9 cellular contexts compared by ENCODE assay signal in the genomic region with DNA sequence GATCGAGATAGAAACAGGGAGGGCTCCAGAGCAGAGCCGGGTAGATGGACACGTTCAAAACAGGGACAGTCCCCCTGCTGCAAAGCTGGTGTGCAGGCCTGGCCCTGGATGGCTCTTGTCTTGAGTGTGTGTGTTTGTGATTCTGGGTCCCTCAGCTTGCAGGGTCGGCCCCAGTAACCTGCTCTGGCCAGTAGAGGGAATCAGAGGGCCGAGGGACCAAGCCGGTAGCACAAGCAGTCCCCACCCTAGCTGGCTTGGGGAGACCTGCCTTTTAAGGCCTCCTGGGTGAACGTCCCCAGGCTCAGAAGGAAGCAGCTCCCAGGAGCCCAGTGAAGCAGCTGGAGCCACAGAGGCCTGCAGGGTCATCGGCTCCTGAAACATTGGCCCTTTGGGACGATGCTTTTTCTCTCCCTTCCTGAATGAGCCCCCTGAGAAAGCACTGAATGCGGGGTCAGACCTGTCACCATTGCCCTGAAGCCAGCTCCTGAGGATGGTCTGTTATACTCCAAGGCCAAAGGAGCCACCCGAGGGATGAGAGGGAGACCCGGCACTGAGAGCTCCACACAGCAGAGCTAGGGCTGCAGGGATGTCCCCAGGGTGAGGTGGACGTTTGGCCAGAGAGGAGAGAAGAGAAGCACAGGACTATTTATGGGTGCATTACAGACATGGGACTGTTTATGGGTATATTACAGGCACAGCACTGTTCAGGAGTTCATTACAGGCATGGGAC. TPM values are rescaled to one million over a fixed set of nuclear protein-coding genes. Genes with fewer than 3 reads are reported as not detected.
A peak's percentile ranks its signal among the peaks of the same experiment; 100 is the strongest.
DNase-seq lines count a peak whose midpoint lies in the region; ATAC-seq and TF ChIP-seq lines count a peak whose summit lies in the region.
"Had no signal": no experiment of that assay in that cellular context is flagged by ENCODE, and none has a peak within 500 bp of the region (broad histone marks: within the 10 kb centered on the region; RNA-seq: fewer than 3 reads in every experiment).

No MANE protein-coding gene starts in this region.

- no peak overlapping the region for H3K4me3 ChIP-seq in fibroblast of lung (replicated peaks in 1 of 4; ENCODE audit: control extremely low read depth in 1 of 4, insufficient read depth in 1 of 4, low read depth in 3 of 4, low read length in 4 of 4)
- H3K4me3 ChIP-seq in rectal smooth muscle tissue (ENCODE audit: low read length) = no peak overlapping the region

- H3K36me3 ChIP-seq in fibroblast of lung (ENCODE audit: control insufficient read depth, insufficient read depth, low read length) (no peaks in the 10 kb centered on the region), rectal smooth muscle tissue (ENCODE audit: control insufficient read depth, insufficient read depth, low read length) (no peaks in the 10 kb centered on the region)

- POLR2A ChIA-PET in WTC11 (lab: Charles Lee) = interaction anchor here (0.7 kb wide), 1 partner anchor 11 kb away, joined by 3 read pairs; no protein-coding TSS in a partner anchor

- H4K20me1 ChIP-seq in fibroblast of lung (ENCODE audit: control insufficient read depth, extremely low read depth, insufficient read depth, low read length) = no peaks in the 10 kb centered on the region

- CTCF ChIA-PET in WTC11 (lab: Charles Lee) = interaction anchor here (0.6 to 3.4 kb wide), 42 partner anchors 11 to 451 kb away, joined by 3 to 69 read pairs (median 4); partner anchors contain the start of genes COL6A3, COPS8 and MLPH

- H3K9me3 ChIP-seq in fibroblast of lung (ENCODE audit: control insufficient read depth, insufficient read depth, low read depth, low read length) = no peaks in the 10 kb centered on the region

- no peak overlapping the region for H3K4me2 ChIP-seq in fibroblast of lung (ENCODE audit: extremely low read depth, insufficient read depth, low read length)

- no peaks in the 10 kb centered on the region for H3K36me3 Mint-ChIP-seq in WTC11

- DNase-seq in Daoy (ENCODE audit: low read depth) (peak; percentile 59), HuH-7 (ENCODE audit: low spot score) (peak; percentile 82), WTC11 (ENCODE audit: low spot score) (peak; percentile 81), fibroblast of lung (ENCODE audit: low read depth in 2 of 2) (peak; percentile 45 to 66)

- H3K27me3 Mint-ChIP-seq in WTC11 (ENCODE audit: low read depth) = peaks cover 12% of the 10 kb centered on the region

- peak; percentile 34; the same call in 1 of the 2 replicates for TF ChIP-seq CTCF in WTC11 (IDR thresholded peaks at IDR 0.05)
- TF ChIP-seq CTCF in fibroblast of lung (conservative IDR thresholded peaks at IDR 0.05 in 1 of 2, IDR thresholded peaks at IDR 0.05 in 1 of 2; ENCODE audit: low read depth in 1 of 2, low read length in 2 of 2) = peak; percentile 72 to 75

- no peak overlapping the region for H3K4me3 Mint-ChIP-seq in WTC11

- H3K27me3 ChIP-seq in fibroblast of lung (ENCODE audit: control insufficient read depth, insufficient read depth, low read length) (no peaks in the 10 kb centered on the region), rectal smooth muscle tissue (ENCODE audit: control insufficient read depth, insufficient read depth, low read length) (peaks cover 2% of the 10 kb centered on the region)

- ATAC-seq in WTC11 (peak; percentile 78), HG03196 (IDR thresholded peaks at IDR 0.05; ENCODE audit: unreplicated experiment) (no peak), HG03354 (IDR thresholded peaks at IDR 0.05; ENCODE audit: poor library complexity, severe bottlenecking, unreplicated experiment) (no peak), HG03025 (IDR thresholded peaks at IDR 0.05; ENCODE audit: low FRiP score, unreplicated experiment) (no peak)

- no peak overlapping the region for H3K27ac Mint-ChIP-seq in WTC11

- no peak overlapping the region for H2AFZ ChIP-seq in fibroblast of lung (ENCODE audit: low read length)

- H3K4me1 ChIP-seq in fibroblast of lung (ENCODE audit: control insufficient read depth, extremely low read depth, insufficient read depth, low read length) (peaks cover 21% of the 10 kb centered on the region), rectal smooth muscle tissue (ENCODE audit: control insufficient read depth, insufficient read depth, low read length) (peaks cover 4% of the 10 kb centered on the region)

- H3K27ac ChIP-seq in fibroblast of lung (ENCODE audit: insufficient read depth, low read length) (no peak overlapping the region), rectal smooth muscle tissue (ENCODE audit: low read depth, low read length) (peak overlapping the region; percentile 50)

- H3K9ac ChIP-seq in fibroblast of lung (ENCODE audit: insufficient read depth, low read length) (no peak overlapping the region), rectal smooth muscle tissue (ENCODE audit: low read length) (no peak overlapping the region)

- H3K79me2 ChIP-seq in fibroblast of lung (ENCODE audit: control insufficient read depth, insufficient read depth, low read length) = no peaks in the 10 kb centered on the region

- H3K4me1 Mint-ChIP-seq in WTC11 = peaks cover 18% of the 10 kb centered on the region

- H3K9me3 Mint-ChIP-seq in WTC11 = no peaks in the 10 kb centered on the region

TF ChIP-seq in WTC11, 78 proteins besides CTCF, POLR2A, EP300 and RAD21 (continues in another document):
- TF ChIP-seq ELF4 (CRISPR knock-in tag; IDR thresholded peaks at IDR 0.05; ENCODE audit: low read depth) (no peak), ESRRA (CRISPR knock-in tag; IDR thresholded peaks at IDR 0.05; ENCODE audit: borderline replicate concordance) (no peak), KAT7 (CRISPR knock-in tag; IDR thresholded peaks at IDR 0.05; ENCODE audit: borderline replicate concordance) (no peak), NFATC4 (CRISPR knock-in tag; IDR thresholded peaks at IDR 0.05) (no peak), FOXK1 (CRISPR knock-in tag; IDR thresholded peaks at IDR 0.05) (no peak)
- TF ChIP-seq, protein P1, sequence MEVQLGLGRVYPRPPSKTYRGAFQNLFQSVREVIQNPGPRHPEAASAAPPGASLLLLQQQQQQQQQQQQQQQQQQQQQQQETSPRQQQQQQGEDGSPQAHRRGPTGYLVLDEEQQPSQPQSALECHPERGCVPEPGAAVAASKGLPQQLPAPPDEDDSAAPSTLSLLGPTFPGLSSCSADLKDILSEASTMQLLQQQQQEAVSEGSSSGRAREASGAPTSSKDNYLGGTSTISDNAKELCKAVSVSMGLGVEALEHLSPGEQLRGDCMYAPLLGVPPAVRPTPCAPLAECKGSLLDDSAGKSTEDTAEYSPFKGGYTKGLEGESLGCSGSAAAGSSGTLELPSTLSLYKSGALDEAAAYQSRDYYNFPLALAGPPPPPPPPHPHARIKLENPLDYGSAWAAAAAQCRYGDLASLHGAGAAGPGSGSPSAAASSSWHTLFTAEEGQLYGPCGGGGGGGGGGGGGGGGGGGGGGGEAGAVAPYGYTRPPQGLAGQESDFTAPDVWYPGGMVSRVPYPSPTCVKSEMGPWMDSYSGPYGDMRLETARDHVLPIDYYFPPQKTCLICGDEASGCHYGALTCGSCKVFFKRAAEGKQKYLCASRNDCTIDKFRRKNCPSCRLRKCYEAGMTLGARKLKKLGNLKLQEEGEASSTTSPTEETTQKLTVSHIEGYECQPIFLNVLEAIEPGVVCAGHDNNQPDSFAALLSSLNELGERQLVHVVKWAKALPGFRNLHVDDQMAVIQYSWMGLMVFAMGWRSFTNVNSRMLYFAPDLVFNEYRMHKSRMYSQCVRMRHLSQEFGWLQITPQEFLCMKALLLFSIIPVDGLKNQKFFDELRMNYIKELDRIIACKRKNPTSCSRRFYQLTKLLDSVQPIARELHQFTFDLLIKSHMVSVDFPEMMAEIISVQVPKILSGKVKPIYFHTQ (CRISPR knock-in tag; IDR thresholded peaks at IDR 0.05) = no peak
- TF ChIP-seq, protein P2, sequence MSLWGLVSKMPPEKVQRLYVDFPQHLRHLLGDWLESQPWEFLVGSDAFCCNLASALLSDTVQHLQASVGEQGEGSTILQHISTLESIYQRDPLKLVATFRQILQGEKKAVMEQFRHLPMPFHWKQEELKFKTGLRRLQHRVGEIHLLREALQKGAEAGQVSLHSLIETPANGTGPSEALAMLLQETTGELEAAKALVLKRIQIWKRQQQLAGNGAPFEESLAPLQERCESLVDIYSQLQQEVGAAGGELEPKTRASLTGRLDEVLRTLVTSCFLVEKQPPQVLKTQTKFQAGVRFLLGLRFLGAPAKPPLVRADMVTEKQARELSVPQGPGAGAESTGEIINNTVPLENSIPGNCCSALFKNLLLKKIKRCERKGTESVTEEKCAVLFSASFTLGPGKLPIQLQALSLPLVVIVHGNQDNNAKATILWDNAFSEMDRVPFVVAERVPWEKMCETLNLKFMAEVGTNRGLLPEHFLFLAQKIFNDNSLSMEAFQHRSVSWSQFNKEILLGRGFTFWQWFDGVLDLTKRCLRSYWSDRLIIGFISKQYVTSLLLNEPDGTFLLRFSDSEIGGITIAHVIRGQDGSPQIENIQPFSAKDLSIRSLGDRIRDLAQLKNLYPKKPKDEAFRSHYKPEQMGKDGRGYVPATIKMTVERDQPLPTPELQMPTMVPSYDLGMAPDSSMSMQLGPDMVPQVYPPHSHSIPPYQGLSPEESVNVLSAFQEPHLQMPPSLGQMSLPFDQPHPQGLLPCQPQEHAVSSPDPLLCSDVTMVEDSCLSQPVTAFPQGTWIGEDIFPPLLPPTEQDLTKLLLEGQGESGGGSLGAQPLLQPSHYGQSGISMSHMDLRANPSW (CRISPR knock-in tag; conservative IDR thresholded peaks at IDR 0.05; ENCODE audit: low read depth) = no peak
- TF ChIP-seq, protein P3, sequence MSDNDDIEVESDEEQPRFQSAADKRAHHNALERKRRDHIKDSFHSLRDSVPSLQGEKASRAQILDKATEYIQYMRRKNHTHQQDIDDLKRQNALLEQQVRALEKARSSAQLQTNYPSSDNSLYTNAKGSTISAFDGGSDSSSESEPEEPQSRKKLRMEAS (CRISPR knock-in tag; IDR thresholded peaks at IDR 0.05) = no peak

RNA-seq across cellular contexts. Expression of gene MLPH, which starts 15.4 kb away (rescaled TPM):
- total RNA-seq in Daoy (2014; rRNA removed; shearing (Covaris generic)) = 53.1 and 58.8 TPM in 2 replicates
- 7.7 to 10.3 TPM (median 9.7 TPM) in 3 replicates for total RNA-seq in WTC11 (2021)
- 8.2 and 10.7 TPM in 2 replicates for total RNA-seq in fibroblast of lung
- 3.1 and 4.8 TPM in 2 replicates for polyA plus RNA-seq in fibroblast of lung
- 4.1 and 6.9 TPM in 2 replicates for polyA plus RNA-seq in fibroblast of lung (2012)
- polyA minus RNA-seq in fibroblast of lung (ENCODE audit: low replicate concordance) = 9.2 and 34.0 TPM in 2 replicates
- total RNA-seq: T-helper 2 cell treated with Interferon-gamma antibody and Interleukin-4, amounts not matched to agents 100 ng/mL and 5 ng/mL, for 36 hours had no signal

RNA-seq across cellular contexts. Expression of gene COL6A3, which starts 57.7 kb away (rescaled TPM):
- 268 and 296 TPM in 2 replicates for total RNA-seq in Daoy (2014; rRNA removed; shearing (Covaris generic))
- total RNA-seq in WTC11 (2021) (2.6 to 4.4 TPM (median 3.9 TPM) in 3 replicates), fibroblast of lung (1,525 and 1,534 TPM in 2 replicates)
- 286 and 316 TPM in 2 replicates for polyA plus RNA-seq in fibroblast of lung
- 564 and 770 TPM in 2 replicates for polyA plus RNA-seq in fibroblast of lung (2012)
- polyA minus RNA-seq in fibroblast of lung (ENCODE audit: low replicate concordance) = 1,049 and 1,080 TPM in 2 replicates

Comparison
In these comparisons a context has a peak if more than half of its experiments do, and no peak if none do; other contexts are left out.
1. RNA of gene COL6A3, which starts 57.7 kb away (total RNA-seq): 1,525 to 1,534 TPM in fibroblast of lung and 268 to 296 TPM in Daoy; 2.6 to 4.4 TPM in WTC11; every median in the first group is over 10 times any median in the second.
2. Peak in every context shown above with its lines, with median percentiles within 50 percentile points of each other: DNase-seq.